ENCODE assay signal across 8 cellular contexts in the genomic region with DNA sequence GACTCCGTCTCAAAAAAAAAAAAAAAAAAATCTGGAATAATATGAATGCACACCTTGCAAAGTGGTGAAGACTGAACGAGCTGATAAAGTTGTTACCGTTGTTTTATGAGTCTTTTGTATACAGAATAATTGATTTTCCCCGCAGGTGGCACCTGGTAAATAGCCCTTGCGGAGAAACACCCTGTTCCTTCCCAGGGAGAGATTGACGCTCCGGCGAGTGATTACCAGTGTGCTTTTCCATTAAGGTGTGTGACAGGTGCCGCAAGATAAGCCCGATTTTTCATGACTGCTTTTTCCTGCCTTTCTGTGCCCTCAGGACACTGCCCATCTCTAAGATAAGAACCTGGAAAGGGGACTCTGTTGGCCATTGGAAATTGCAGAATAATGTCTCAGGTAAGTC. TPM values are rescaled to one million over a fixed set of nuclear protein-coding genes. Genes with fewer than 3 reads are reported as not detected.
DNase-seq lines count a peak whose midpoint lies in the region; ATAC-seq and TF ChIP-seq lines count a peak whose summit lies in the region.

No MANE protein-coding gene starts in this region.

- ATAC-seq in DND-41 (ENCODE audit: insufficient read depth, low read depth) (no peak), GM21367 (IDR thresholded peaks at IDR 0.05; ENCODE audit: unreplicated experiment) (no peak), GM21526 (IDR thresholded peaks at IDR 0.05; ENCODE audit: low FRiP score, unreplicated experiment) (no peak)
- ATAC-seq in activated CD4-positive, CD25-positive, alpha-beta regulatory T cell treated with anti-CD3 and anti-CD28 coated beads, Interleukin-2, amount 50 U/mL, for 24 hours = no peak

- H3K4me3 ChIP-seq in DND-41 (ENCODE audit: low read depth in 1 of 2, low read length in 2 of 2) (peak overlapping the region in 1 of 2 experiments; percentile 69; a peak in 3 of 4 replicates), OCI-LY1 (ENCODE audit: low read depth, low read length, poor library complexity, severe bottlenecking) (peak overlapping the region; percentile 62), epithelial cell of esophagus (ENCODE audit: low read length) (peak overlapping the region; percentile 82), trophoblast cell (ENCODE audit: low read depth, low read length) (no peak overlapping the region)

- H2AK5ac ChIP-seq in trophoblast cell (ENCODE audit: low read length) = no peak overlapping the region

- no peaks in the 10 kb centered on the region for H3F3A ChIP-seq in OCI-LY1 (ENCODE audit: insufficient read depth, low read length)

- H4K20me1 ChIP-seq in DND-41 (ENCODE audit: insufficient read depth, low read length) (no peaks in the 10 kb centered on the region), OCI-LY1 (ENCODE audit: insufficient read depth, low read length) (no peaks in the 10 kb centered on the region)

- no peak overlapping the region for H3K4ac ChIP-seq in trophoblast cell (ENCODE audit: low read depth, low read length)

- WGBS in trophoblast cell (ENCODE audit: extremely low coverage, insufficient coverage, insufficient read length) = no CpG with 5 or more reads among the region's 10 CpGs

- no peak overlapping the region for H2BK120ac ChIP-seq in trophoblast cell (ENCODE audit: insufficient read depth, low read length, poor library complexity)

- no peak for TF ChIP-seq CTCF in DND-41 (IDR thresholded peaks at IDR 0.05; ENCODE audit: borderline replicate concordance, extremely low read depth, low read length, poor library complexity, severe bottlenecking)
- no peak for TF ChIP-seq CTCF in OCI-LY1 (IDR thresholded peaks at IDR 0.05; ENCODE audit: low read length)
- no peak for TF ChIP-seq CTCF in epithelial cell of esophagus (IDR thresholded peaks at IDR 0.05; ENCODE audit: insufficient read depth, low read depth, low read length, missing control alignments)

- peaks cover 9% of the 10 kb centered on the region for H3K79me1 ChIP-seq in trophoblast cell (ENCODE audit: low read length)

- H2AFZ ChIP-seq in DND-41 (ENCODE audit: low read depth, low read length) (no peak overlapping the region), OCI-LY1 (ENCODE audit: low read length) (no peak overlapping the region), trophoblast cell (ENCODE audit: insufficient read depth, low read length, poor library complexity) (no peak overlapping the region)

- H3K27me3 ChIP-seq in DND-41 (ENCODE audit: insufficient read depth, low read length, poor library complexity) (no peaks in the 10 kb centered on the region), OCI-LY1 (ENCODE audit: insufficient read depth, low read length) (no peaks in the 10 kb centered on the region), trophoblast cell (ENCODE audit: insufficient read depth, low read length) (peaks cover 2% of the 10 kb centered on the region)

- H4K12ac ChIP-seq in trophoblast cell (ENCODE audit: low read depth, low read length) = no peak overlapping the region

- no peak overlapping the region for H3K14ac ChIP-seq in trophoblast cell (ENCODE audit: low read length)

- H3K27ac ChIP-seq in DND-41 (ENCODE audit: low read length) = no peak overlapping the region
- no peak overlapping the region for H3K27ac ChIP-seq in OCI-LY1 (ENCODE audit: low read depth, low read length, poor library complexity, severe bottlenecking)
- H3K27ac ChIP-seq in trophoblast cell (ENCODE audit: low read depth, low read length) = no peak overlapping the region

- no peak overlapping the region for H4K8ac ChIP-seq in trophoblast cell (ENCODE audit: low read depth, low read length)

- H3K18ac ChIP-seq in trophoblast cell (ENCODE audit: low read length) = peak overlapping the region; percentile 58

- H3K9ac ChIP-seq in DND-41 (ENCODE audit: low read depth, low read length) = peak overlapping the region; percentile 83
- H3K9ac ChIP-seq in OCI-LY1 (ENCODE audit: low read length) = no peak overlapping the region
- H3K9ac ChIP-seq in trophoblast cell (ENCODE audit: low read length) = no peak overlapping the region

- no peak overlapping the region for H4K91ac ChIP-seq in trophoblast cell (ENCODE audit: low read depth, low read length)

- H3K9me2 ChIP-seq in OCI-LY1 (ENCODE audit: low read depth, low read length) = no peaks in the 10 kb centered on the region

- peak overlapping the region; percentile 64 for H3K4me2 ChIP-seq in DND-41 (ENCODE audit: insufficient read depth, low read length)
- H3K4me2 ChIP-seq in OCI-LY1 (ENCODE audit: low read length) = no peak overlapping the region
- peak overlapping the region; percentile 85 for H3K4me2 ChIP-seq in trophoblast cell (ENCODE audit: low read length)

- H3K79me2 ChIP-seq in DND-41 (ENCODE audit: insufficient read depth, low read length) (peaks cover 12% of the 10 kb centered on the region), OCI-LY1 (ENCODE audit: insufficient read depth, low read length) (no peaks in the 10 kb centered on the region), trophoblast cell (ENCODE audit: control insufficient read depth, insufficient read depth, low read length, poor library complexity) (peaks cover 8% of the 10 kb centered on the region)

- H3K9me3 ChIP-seq in DND-41 (ENCODE audit: insufficient read depth, low read length, severe bottlenecking) = no peaks in the 10 kb centered on the region
- H3K9me3 ChIP-seq in OCI-LY1 (ENCODE audit: low read length) = peaks cover 8% of the 10 kb centered on the region; the same call in 1 of the 2 replicates
- peaks cover 10% of the 10 kb centered on the region for H3K9me3 ChIP-seq in trophoblast cell (ENCODE audit: insufficient read depth, low read depth, low read length)

- DNase-seq in DND-41 (no peak), epithelial cell of esophagus (ENCODE audit: low read depth) (no peak), trophoblast cell (no peak), cerebellar nuclear complex (lab: John Stamatoyannopoulos, UW) (no peak)

- H3K36me3 ChIP-seq in DND-41 (ENCODE audit: insufficient read depth, low read length) = peaks cover 35% of the 10 kb centered on the region
- H3K36me3 ChIP-seq in OCI-LY1 (ENCODE audit: insufficient read depth, low read length) = peaks cover 50% of the 10 kb centered on the region
- peaks cover 8 to 20% of the 10 kb centered on the region in 2 experiments for H3K36me3 ChIP-seq in trophoblast cell (ENCODE audit: control insufficient read depth in 1 of 2, insufficient read depth in 2 of 2, low read length in 2 of 2)

- H3K23ac ChIP-seq in trophoblast cell (ENCODE audit: low read length) = no peak overlapping the region

- H2BK12ac ChIP-seq in trophoblast cell (ENCODE audit: low read length) = no peak overlapping the region

- H3K4me1 ChIP-seq in DND-41 (ENCODE audit: insufficient read depth, low read length) (peaks cover 46% of the 10 kb centered on the region), OCI-LY1 (ENCODE audit: insufficient read depth, low read length, severe bottlenecking) (peaks cover 9% of the 10 kb centered on the region), trophoblast cell (ENCODE audit: control insufficient read depth in 1 of 2, insufficient read depth in 2 of 2, low read length in 2 of 2) (peaks cover 3 to 6% of the 10 kb centered on the region in 2 experiments)

- H2BK5ac ChIP-seq in trophoblast cell (ENCODE audit: low read depth, low read length, poor library complexity) = no peak overlapping the region

RNA-seq across cellular contexts. Expression of a gene that starts 0.9 kb away (rescaled TPM):
- 13.2 and 13.9 TPM in 2 replicates for polyA plus RNA-seq in trophoblast cell (2013)

RNA-seq across cellular contexts. Expression of a gene that starts 1.5 kb away (rescaled TPM):
- 0.22 TPM in 1 of 2 replicates, not detected in the other for polyA plus RNA-seq in trophoblast cell (2013)

RNA-seq across cellular contexts. Expression of a gene that starts 55.6 kb away (rescaled TPM):
- polyA plus RNA-seq in trophoblast cell (2013) = 3.0 and 4.1 TPM in 2 replicates
